In the genomic region with DNA sequence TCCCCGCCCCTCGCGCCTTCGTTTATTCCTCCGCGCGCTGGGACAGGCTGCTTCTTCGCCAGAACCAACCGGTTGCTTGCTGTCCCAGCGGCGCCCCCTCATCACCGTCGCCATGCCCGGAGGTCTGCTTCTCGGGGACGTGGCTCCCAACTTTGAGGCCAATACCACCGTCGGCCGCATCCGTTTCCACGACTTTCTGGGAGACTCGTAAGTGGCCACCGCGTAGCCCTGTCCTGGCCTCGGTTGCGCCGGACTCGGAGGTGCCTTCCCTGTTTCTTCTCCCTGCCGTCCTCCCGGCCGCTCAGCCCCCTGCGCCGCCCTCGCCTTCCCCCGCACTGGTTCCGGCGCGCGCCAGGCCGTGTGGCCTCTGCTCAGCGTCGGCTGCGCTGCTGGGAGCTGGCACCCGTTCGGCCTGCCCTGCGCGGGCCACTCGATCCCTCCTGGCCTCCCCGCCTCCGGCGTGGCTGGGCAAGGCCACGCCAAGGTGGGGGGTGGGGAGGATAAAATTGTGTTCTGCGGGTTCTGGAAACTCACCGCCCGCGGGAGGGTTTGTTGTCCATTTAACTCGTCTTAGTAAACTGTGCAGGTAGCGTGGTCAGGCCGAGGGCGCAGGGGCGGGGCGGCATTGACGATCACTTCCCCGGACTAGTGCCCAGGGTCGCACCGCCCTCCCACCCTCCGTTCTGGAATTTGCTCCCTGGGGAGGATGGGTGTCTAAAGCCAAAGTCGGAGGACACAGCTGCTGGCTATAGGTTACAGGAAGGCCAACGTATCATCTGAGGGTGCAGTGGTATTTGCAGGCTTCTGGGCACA, we compare ENCODE assay signal across 8 cellular contexts.
DNase-seq lines count a peak whose midpoint lies in the region; ATAC-seq lines count a peak whose summit lies in the region.

Gene PRDX6 (plus strand): TSS at position 50 of the 813 bp plus-strand sequence. CDS start 63 bp downstream, at position 113.

- H3K4me3 Mint-ChIP-seq in activated naive CD8-positive, alpha-beta T cell, result peak within 1 kb of the TSS; percentile 92

- H3K36me3 Mint-ChIP-seq in activated naive CD8-positive, alpha-beta T cell, result peaks cover 10% of the 10 kb centered on the region

- peak; percentile 82 for DNase-seq in DMS 273 treated with DMSO at 0.1 percent for 48 hours (lab: John Stamatoyannopoulos, UW)
- DNase-seq in OCI-M1 (lab: John Stamatoyannopoulos, UW), result peak; percentile 94
- peak; percentile 58 for DNase-seq in germinal center (ENCODE audit: low spot score)
- peak in 44 of 56 donors; percentile 24 to 98 (median 92) for DNase-seq in nucleus accumbens (lab: John Stamatoyannopoulos, UW)
- no peak for DNase-seq in middle frontal gyrus (ENCODE audit: extremely low spot score, low spot score)

- peaks cover 65% of the 10 kb centered on the region for H3K4me1 Mint-ChIP-seq in activated naive CD8-positive, alpha-beta T cell (ENCODE audit: low read depth)

- ATAC-seq in GM19468 (IDR thresholded peaks at IDR 0.05; ENCODE audit: extremely low read depth, unreplicated experiment) (peak; percentile 2), HG03571 (IDR thresholded peaks at IDR 0.05; ENCODE audit: unreplicated experiment) (peak; percentile 56)

- peak within 1 kb of the TSS; percentile 90 for H3K27ac Mint-ChIP-seq in activated naive CD8-positive, alpha-beta T cell

- no peaks in the 10 kb centered on the region for H3K9me3 Mint-ChIP-seq in activated naive CD8-positive, alpha-beta T cell (ENCODE audit: low read depth)

- H3K27me3 Mint-ChIP-seq in activated naive CD8-positive, alpha-beta T cell, result no peaks in the 10 kb centered on the region
